Comparison of ENCODE assay signal across 9 cellular contexts in the genomic region with DNA sequence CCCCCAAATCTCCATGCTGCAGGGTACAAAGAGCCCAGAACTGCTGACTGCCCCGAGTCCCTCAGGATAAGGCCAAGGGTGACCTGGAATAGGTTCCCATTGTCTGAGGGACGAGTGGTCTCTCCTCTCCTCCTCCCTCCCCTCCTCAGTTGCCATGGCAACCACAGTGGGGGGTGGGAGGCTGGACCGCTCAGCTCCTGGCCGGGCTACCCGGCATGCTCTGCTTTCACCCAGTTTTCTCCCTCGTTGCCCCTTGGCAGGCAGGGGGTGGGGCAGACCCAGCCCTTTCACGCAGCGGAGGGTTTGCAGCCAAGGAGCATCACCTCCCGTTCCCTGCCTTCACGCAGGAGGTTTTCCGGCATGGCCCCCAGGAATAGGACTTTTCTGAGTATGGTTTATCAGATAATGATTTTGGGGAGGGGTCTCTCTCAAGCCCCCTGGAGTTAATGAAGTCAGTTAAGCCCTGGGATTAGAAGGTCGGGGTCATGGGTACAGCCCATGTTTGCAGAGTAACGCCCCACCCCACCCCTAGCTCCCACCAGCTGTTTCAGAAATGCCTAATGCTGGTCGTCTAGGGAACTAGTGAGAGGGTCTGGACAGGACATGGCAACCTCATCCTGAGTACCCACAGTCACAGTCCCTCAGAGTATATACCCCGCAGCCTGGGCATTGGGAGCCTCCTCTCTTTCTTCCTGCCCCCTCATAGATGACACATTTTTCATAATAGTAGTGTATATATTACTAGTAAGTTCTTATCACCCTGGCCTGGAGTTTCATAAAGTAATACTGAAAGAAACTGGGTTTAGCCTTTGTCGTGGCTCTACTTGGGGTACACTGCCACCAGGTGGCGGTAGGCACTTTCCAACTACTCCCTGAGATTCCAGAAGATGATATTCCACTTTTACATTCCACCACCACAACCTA. TPM values are rescaled to one million over a fixed set of nuclear protein-coding genes. Genes with fewer than 3 reads are reported as not detected.
DNase-seq lines count a peak whose midpoint lies in the region; ATAC-seq and TF ChIP-seq lines count a peak whose summit lies in the region.
"Had no signal": no experiment of that assay in that cellular context is flagged by ENCODE, and none has a peak within 500 bp of the region (broad histone marks: within the 10 kb centered on the region; RNA-seq: fewer than 3 reads in every experiment).

No MANE protein-coding gene starts in this region.

- no peaks in the 10 kb centered on the region for H3K9me2 ChIP-seq in GM23248 (ENCODE audit: insufficient read depth)

- H3K79me2 ChIP-seq in GM23248 (ENCODE audit: insufficient read depth): no peaks in the 10 kb centered on the region

- H2AFZ ChIP-seq in GM23248: no peak overlapping the region

- H3K9me3 Mint-ChIP-seq in Calu3 (ENCODE audit: low read depth, unreplicated experiment): no peaks in the 10 kb centered on the region
- no peaks in the 10 kb centered on the region for H3K9me3 Mint-ChIP-seq in chondrocyte (ENCODE audit: low read depth)
- H3K9me3 Mint-ChIP-seq: T-helper 1 cell treated with Interleukin-12 subunit alpha and Interleukin-12 subunit beta and Interleukin-4 antibody, amounts not matched to agents 30 μg/mL and 1 μg/mL, for 36 hours had no signal

- peaks cover under 1% of the 10 kb centered on the region; the same call in 1 of the 2 replicates for H3F3A ChIP-seq in GM23248 (ENCODE audit: insufficient read depth)

- in situ Hi-C loops in GM23248 (cut with MboI): no loop called here

- H4K20me1 ChIP-seq in GM23248 (ENCODE audit: insufficient read depth): no peaks in the 10 kb centered on the region

- H3K27me3 ChIP-seq in GM23248 (replicated peaks; ENCODE audit: insufficient read depth): peaks cover 42% of the 10 kb centered on the region
- H3K27me3 ChIP-seq in lower lobe of right lung (ENCODE audit: low read depth): peaks cover 47% of the 10 kb centered on the region
- H3K27me3 ChIP-seq in testis: no peaks in the 10 kb centered on the region

- H3K27me3 Mint-ChIP-seq in Calu3 (ENCODE audit: unreplicated experiment): peaks cover 66% of the 10 kb centered on the region
- H3K27me3 Mint-ChIP-seq in chondrocyte (ENCODE audit: low read depth): peaks cover 32% of the 10 kb centered on the region

- H3K4me3 Mint-ChIP-seq in Calu3 (ENCODE audit: low read depth, unreplicated experiment) (no peak overlapping the region), chondrocyte (ENCODE audit: unreplicated experiment) (no peak overlapping the region)
- H3K4me3 Mint-ChIP-seq: T-helper 1 cell treated with Interleukin-12 subunit alpha and Interleukin-12 subunit beta and Interleukin-4 antibody, amounts not matched to agents 30 μg/mL and 1 μg/mL, for 36 hours had no signal

- ATAC-seq in lower lobe of right lung (peak; percentile 27 to 29), HG02885 (IDR thresholded peaks at IDR 0.05; ENCODE audit: poor library complexity, unreplicated experiment) (no peak)

- H3K4me2 ChIP-seq in GM23248 (ENCODE audit: unreplicated experiment): no peak overlapping the region

- H3K4me3 ChIP-seq in GM23248 (no peak overlapping the region), lower lobe of right lung (no peak overlapping the region), testis (no peak overlapping the region)

- H3K4me1 Mint-ChIP-seq in Calu3 (ENCODE audit: low read depth, unreplicated experiment): no peaks in the 10 kb centered on the region
- H3K4me1 Mint-ChIP-seq in chondrocyte (ENCODE audit: low read depth): peaks cover 6% of the 10 kb centered on the region

- no TSS peak for BruUV-seq in Calu3 (replicated peaks; lab: Mats Ljungman, UMichigan)

- 3 to 9% methylated on average over 16 to 17 of the region's 17 CpGs for WGBS in GM23248 (ENCODE audit: low coverage in 1 of 2, low lambda C conversion rate in 2 of 2, missing lambda C conversion rate in 2 of 2), 2 experiments
- WGBS in testis, 2 donors: 37 to 64% methylated on average over 10 to 17 of the region's 17 CpGs

- intact Hi-C loops in Calu3 (cut with micrococcal nuclease; ENCODE audit: unreplicated experiment): loop anchor here (1.0 kb wide), 3 partner anchors 216 to 291 kb away; no protein-coding TSS in a partner anchor
- intact Hi-C loops in lower lobe of right lung (cut with DNase I): no loop called here
- intact Hi-C loops in testis (cut with DNase I; ENCODE audit: low total_unique reads): no loop called here

- DNase-seq in Calu3 (peak; percentile 58), GM23248 (peak; percentile 80), NCI-H69 (lab: John Stamatoyannopoulos, UW) (peak; percentile 70), chondrocyte (ENCODE audit: low spot score) (no peak), lower lobe of right lung (no peak), testis (peak; percentile 77), 8988T (no peak)

- no peak overlapping the region for H3K27ac Mint-ChIP-seq in Calu3 (ENCODE audit: unreplicated experiment)
- no peak overlapping the region for H3K27ac Mint-ChIP-seq in chondrocyte (ENCODE audit: unreplicated experiment)
- H3K27ac Mint-ChIP-seq: T-helper 1 cell treated with Interleukin-12 subunit alpha and Interleukin-12 subunit beta and Interleukin-4 antibody, amounts not matched to agents 30 μg/mL and 1 μg/mL, for 36 hours had no signal

- H3K4me1 ChIP-seq in GM23248 (ENCODE audit: insufficient read depth) (no peaks in the 10 kb centered on the region), lower lobe of right lung (no peaks in the 10 kb centered on the region), testis (no peaks in the 10 kb centered on the region)

- H3K27ac ChIP-seq in GM23248 (no peak overlapping the region), lower lobe of right lung (no peak overlapping the region), testis (no peak overlapping the region)

- H3K9me3 ChIP-seq in GM23248 (ENCODE audit: low read depth) (no peaks in the 10 kb centered on the region), lower lobe of right lung (no peaks in the 10 kb centered on the region), testis (no peaks in the 10 kb centered on the region)

- H3K36me3 ChIP-seq in GM23248 (ENCODE audit: low read depth): no peaks in the 10 kb centered on the region
- H3K36me3 ChIP-seq in lower lobe of right lung: no peaks in the 10 kb centered on the region
- H3K36me3 ChIP-seq in testis (ENCODE audit: low read depth, missing control alignments): no peaks in the 10 kb centered on the region

- CTCF ChIA-PET in Calu3 (lab: Charles Lee): interaction anchor here (0.8 to 1.7 kb wide), 2 partner anchors 188 to 255 kb away, joined by 4 to 6 read pairs; no protein-coding TSS in a partner anchor

- peak; percentile 63 for TF ChIP-seq CTCF in Calu3 (IDR thresholded peaks at IDR 0.05; ENCODE audit: unreplicated experiment)
- TF ChIP-seq CTCF in chondrocyte (IDR thresholded peaks at IDR 0.05): peak; percentile 93
- TF ChIP-seq CTCF in lower lobe of right lung (IDR thresholded peaks at IDR 0.05): peak; percentile 49
- peak; percentile 48 to 72 (median 56) for TF ChIP-seq CTCF in testis (IDR thresholded peaks at IDR 0.05)

- TF ChIP-seq POLR2A in testis (IDR thresholded peaks at IDR 0.05): no peak

- H3K36me3 Mint-ChIP-seq in Calu3 (ENCODE audit: insufficient read depth, unreplicated experiment) (no peaks in the 10 kb centered on the region), chondrocyte (ENCODE audit: low read depth) (no peaks in the 10 kb centered on the region)

- H3K9ac ChIP-seq in GM23248: no peak overlapping the region

RNA-seq across cellular contexts. Expression of a gene that starts 20.7 kb away (rescaled TPM):
- total RNA-seq in Calu3 (2022): not detected in 2 replicates
- not detected in 2 replicates for total RNA-seq in GM23248 (2014; rRNA removed; shearing (Covaris generic))
- polyA plus RNA-seq in GM23248 (2016; fragmentation: Nextera tagmentation; extraction: Ambion mirVana): not detected in 2 replicates
- total RNA-seq in chondrocyte: not detected in 3 replicates
- total RNA-seq in lower lobe of right lung: 1,524 TPM
- total RNA-seq in testis: 10 to 100 TPM; 16.8 to 66.0 TPM
- polyA plus RNA-seq in testis (ENCODE audit: insufficient read depth, low read depth, low replicate concordance): 155 TPM

RNA-seq across cellular contexts. Expression of a gene that starts 30.3 kb away (rescaled TPM):
- not detected in 2 replicates for total RNA-seq in Calu3 (2022)
- not detected in 2 replicates for total RNA-seq in GM23248 (2014; rRNA removed; shearing (Covaris generic))
- not detected in 2 replicates for polyA plus RNA-seq in GM23248 (2016; fragmentation: Nextera tagmentation; extraction: Ambion mirVana)
- total RNA-seq in chondrocyte: not detected in 3 replicates
- 800 TPM for total RNA-seq in lower lobe of right lung
- 10 to 100 TPM in 1 of 2 donors, 1 to 10 TPM in 1; 8.6 to 36.8 TPM for total RNA-seq in testis
- polyA plus RNA-seq in testis (ENCODE audit: insufficient read depth, low read depth, low replicate concordance): 108 TPM

RNA-seq across cellular contexts. Expression of a gene that starts 36.9 kb away (rescaled TPM):
- total RNA-seq in Calu3 (2022): 15.6 and 19.3 TPM in 2 replicates
- total RNA-seq in GM23248 (2014; rRNA removed; shearing (Covaris generic)): 5.1 and 9.0 TPM in 2 replicates
- 1.0 and 2.0 TPM in 2 replicates for polyA plus RNA-seq in GM23248 (2016; fragmentation: Nextera tagmentation; extraction: Ambion mirVana)
- 44.6 to 57.5 TPM (median 48.0 TPM) in 3 replicates for total RNA-seq in chondrocyte
- 5.0 TPM for total RNA-seq in lower lobe of right lung
- 1 to 10 TPM; 7.7 to 9.4 TPM for total RNA-seq in testis
- polyA plus RNA-seq in testis (ENCODE audit: insufficient read depth, low read depth, low replicate concordance): 8.2 TPM

RNA-seq across cellular contexts. Expression of a gene that starts 37.3 kb away (rescaled TPM):
- total RNA-seq in Calu3 (2022): not detected in 2 replicates
- total RNA-seq in GM23248 (2014; rRNA removed; shearing (Covaris generic)): not detected in 2 replicates
- not detected in 2 replicates for polyA plus RNA-seq in GM23248 (2016; fragmentation: Nextera tagmentation; extraction: Ambion mirVana)
- total RNA-seq in chondrocyte: not detected in 3 replicates
- 935 TPM for total RNA-seq in lower lobe of right lung
- 10 to 100 TPM in 1 of 2 donors, 1 to 10 TPM in 1; 8.7 to 29.8 TPM for total RNA-seq in testis
- 142 TPM for polyA plus RNA-seq in testis (ENCODE audit: insufficient read depth, low read depth, low replicate concordance)

Comparison
In these comparisons a context has a peak if more than half of its experiments do, and no peak if none do; other contexts are left out.
1. DNase-seq: peak in Calu3 (single experiment), GM23248 (single experiment), NCI-H69 (single experiment) and testis (single experiment); none in chondrocyte (single experiment), lower lobe of right lung (single experiment) and 8988T (single experiment).
2. RNA of a gene that starts 20.7 kb away (total RNA-seq): 1,524 TPM in lower lobe of right lung (single experiment); 16.8 to 66.0 TPM in testis, not detected in Calu3, not detected in GM23248 and not detected in chondrocyte; every median in the first group is over 10 times any median in the second.
3. RNA of a gene that starts 30.3 kb away (total RNA-seq): 800 TPM in lower lobe of right lung (single experiment); 8.6 to 36.8 TPM in testis, not detected in Calu3, not detected in GM23248 and not detected in chondrocyte; every median in the first group is over 10 times any median in the second.
4. Peak in every context shown above with its lines, with median percentiles within 50 percentile points of each other: CTCF ChIP-seq.